Comparison of ENCODE assay signal across 1 cellular context in genomic region chr6:41545703-41546474, GRCh38.
A peak's percentile ranks its signal among the peaks of the same experiment; 100 is the strongest.
TF ChIP-seq lines count a peak whose summit lies in the region.

FOXP4 (plus strand) TSS chr6:41546381; CDS start chr6:41565761, 19,380 bp downstream.

TF ChIP-seq in HEK293, 187 proteins besides CTCF, POLR2A, EP300 and RAD21 (continued from another document and continues in another):
- TF ChIP-seq ZBTB49 (tag by site-specific recombination; IDR thresholded peaks at IDR 0.05; ENCODE audit: low read depth), result no peak
- peak; percentile 82 for TF ChIP-seq ZNF692 (tag by site-specific recombination; IDR thresholded peaks at IDR 0.05)
- no peak for TF ChIP-seq GFI1B (tag by site-specific recombination; IDR thresholded peaks at IDR 0.05)
- 0 out of 2 replicates have a peak, but pooled peaks have one; percentile 43 for TF ChIP-seq ZSCAN5A (tag by site-specific recombination; IDR thresholded peaks at IDR 0.05)
- TF ChIP-seq ZFHX2 (tag by site-specific recombination; conservative IDR thresholded peaks at IDR 0.05), result peak; percentile 53; the same call in 1 of the 2 replicates
- peak; percentile 83 for TF ChIP-seq SP7 (tag by site-specific recombination; IDR thresholded peaks at IDR 0.05)
- peak; percentile 88; the same call in 1 of the 2 replicates for TF ChIP-seq ZXDB (tag by site-specific recombination; IDR thresholded peaks at IDR 0.05)
- TF ChIP-seq ZNF174 (tag by site-specific recombination; IDR thresholded peaks at IDR 0.05), result no peak
- TF ChIP-seq ZNF548 (tag by site-specific recombination; IDR thresholded peaks at IDR 0.05), result no peak
- TF ChIP-seq ZNF184 (tag by site-specific recombination; IDR thresholded peaks at IDR 0.05), result 0 out of 2 replicates have a peak, but pooled peaks have one; percentile 20
- peak; percentile 69 for TF ChIP-seq SP3 (tag by site-specific recombination; IDR thresholded peaks at IDR 0.05)
- no peak for TF ChIP-seq ZNF449 (tag by site-specific recombination; IDR thresholded peaks at IDR 0.05)
- no peak for TF ChIP-seq ZNF830 (tag by site-specific recombination; IDR thresholded peaks at IDR 0.05; ENCODE audit: low read depth)
- no peak for TF ChIP-seq ZNF624 (tag by site-specific recombination; IDR thresholded peaks at IDR 0.05)
- TF ChIP-seq ZNF280D (tag by site-specific recombination; IDR thresholded peaks at IDR 0.05), result no peak
- no peak for TF ChIP-seq ZNF626 (tag by site-specific recombination; IDR thresholded peaks at IDR 0.05)
- TF ChIP-seq ZNF133 (tag by site-specific recombination; IDR thresholded peaks at IDR 0.05), result no peak
- TF ChIP-seq GLI2 (tag by site-specific recombination; IDR thresholded peaks at IDR 0.05; ENCODE audit: borderline replicate concordance, low read depth), result no peak
- TF ChIP-seq SCRT1 (tag by site-specific recombination; IDR thresholded peaks at IDR 0.05; ENCODE audit: borderline replicate concordance), result no peak
- 0 out of 2 replicates have a peak, but pooled peaks have one; percentile 54 for TF ChIP-seq ZNF580 (tag by site-specific recombination; IDR thresholded peaks at IDR 0.05)
- TF ChIP-seq HOXD13 (CRISPR knock-in tag; IDR thresholded peaks at IDR 0.05; ENCODE audit: borderline replicate concordance), result no peak
- no peak for TF ChIP-seq ZNF157 (tag by site-specific recombination; IDR thresholded peaks at IDR 0.05)
- TF ChIP-seq ZSCAN18 (tag by site-specific recombination; IDR thresholded peaks at IDR 0.05), result no peak
- no peak for TF ChIP-seq ZNF354C (tag by site-specific recombination; IDR thresholded peaks at IDR 0.05; ENCODE audit: borderline replicate concordance, low read depth)
- no peak for TF ChIP-seq OVOL3 (tag by site-specific recombination; IDR thresholded peaks at IDR 0.05)
- TF ChIP-seq ZNF391 (tag by site-specific recombination; IDR thresholded peaks at IDR 0.05; ENCODE audit: borderline replicate concordance, low read depth), result peak; percentile 90; the same call in 1 of the 2 replicates
- no peak for TF ChIP-seq ZNF138 (tag by site-specific recombination; IDR thresholded peaks at IDR 0.05; ENCODE audit: borderline replicate concordance)
- peak; percentile 92 for TF ChIP-seq PATZ1 (tag by site-specific recombination; IDR thresholded peaks at IDR 0.05)
- TF ChIP-seq INSM2 (tag by site-specific recombination; IDR thresholded peaks at IDR 0.05), result peak; percentile 41; the same call in 1 of the 2 replicates
- no peak for TF ChIP-seq ZNF146 (tag by site-specific recombination; IDR thresholded peaks at IDR 0.05)
- TF ChIP-seq KLF9 (tag by site-specific recombination; IDR thresholded peaks at IDR 0.05; ENCODE audit: low read depth), result peak; percentile 52; the same call in 1 of the 2 replicates
- TF ChIP-seq ZBTB17 (tag by site-specific recombination; IDR thresholded peaks at IDR 0.05), result peak; percentile 84
- TF ChIP-seq ZNF658 (tag by site-specific recombination; IDR thresholded peaks at IDR 0.05), result no peak
- peak; percentile 70 for TF ChIP-seq ZNF596 (tag by site-specific recombination; IDR thresholded peaks at IDR 0.05)
- 0 out of 2 replicates have a peak, but pooled peaks have one; percentile 52 for TF ChIP-seq REPIN1 (tag by site-specific recombination; IDR thresholded peaks at IDR 0.05; ENCODE audit: low read depth)
- TF ChIP-seq ZBTB21 (tag by site-specific recombination; IDR thresholded peaks at IDR 0.05), result no peak
- TF ChIP-seq ZSCAN30 (tag by site-specific recombination; IDR thresholded peaks at IDR 0.05), result peak; percentile 42; the same call in 1 of the 2 replicates
- peak; percentile 49 for TF ChIP-seq PRDM4 (tag by site-specific recombination; IDR thresholded peaks at IDR 0.05)
- TF ChIP-seq SETDB1 (IDR thresholded peaks at IDR 0.05; ENCODE audit: insufficient read length, low read length), result no peak
- no peak; the same call in 1 of the 2 replicates for TF ChIP-seq IKZF3 (tag by site-specific recombination; IDR thresholded peaks at IDR 0.05)
